Comparison of ENCODE assay signal across 28 cellular contexts in genomic region chr12:14289596-14289995, GRCh38.
DNase-seq lines count a peak whose midpoint lies in the region; FAIRE-seq and TF ChIP-seq lines count a peak whose summit lies in the region.
"Had no signal": no experiment of that assay in that cellular context is flagged by ENCODE, and none has a peak within 500 bp of the region (broad histone marks: within the 10 kb centered on the region; RNA-seq: fewer than 3 reads in every experiment).

No MANE protein-coding gene starts in this region.

- no peak overlapping the region for H2BK120ac ChIP-seq in trophoblast cell (ENCODE audit: insufficient read depth, low read length, poor library complexity)

- H2BK5ac ChIP-seq in trophoblast cell (ENCODE audit: low read depth, low read length, poor library complexity) = no peak overlapping the region

- no peaks in the 10 kb centered on the region for H3K27me3 Mint-ChIP-seq in progenitor cell of endocrine pancreas
- H3K27me3 Mint-ChIP-seq: B cell; CD8-positive, alpha-beta memory T cell had no signal

- no peak overlapping the region for H2AK5ac ChIP-seq in trophoblast cell (ENCODE audit: low read length)

- H3K27me3 ChIP-seq in mammary epithelial cell (ENCODE audit: insufficient read depth, low read length) (no peaks in the 10 kb centered on the region), breast epithelium (no peaks in the 10 kb centered on the region), trophoblast cell (ENCODE audit: insufficient read depth, low read length) (no peaks in the 10 kb centered on the region)

- TF ChIP-seq CTCF in mammary epithelial cell (conservative IDR thresholded peaks at IDR 0.05 in 1 of 2, IDR thresholded peaks at IDR 0.05 in 1 of 2; ENCODE audit: extremely low read depth in 1 of 2, insufficient read depth in 1 of 2, low read depth in 1 of 2, low read length in 2 of 2) = no peak
- TF ChIP-seq CTCF in breast epithelium (IDR thresholded peaks at IDR 0.05) = no peak
- no peak for TF ChIP-seq CTCF in epithelial cell of proximal tubule (conservative IDR thresholded peaks at IDR 0.05; ENCODE audit: low read depth, low read length)
- TF ChIP-seq CTCF in progenitor cell of endocrine pancreas (IDR thresholded peaks at IDR 0.05; ENCODE audit: unreplicated experiment) = no peak

- H2AFZ ChIP-seq in mammary epithelial cell (ENCODE audit: low read depth, low read length) (no peak overlapping the region), trophoblast cell (ENCODE audit: insufficient read depth, low read length, poor library complexity) (no peak overlapping the region)
- H2AFZ ChIP-seq: GM23248, PC-9 had no signal

- dilution Hi-C loops in mammary epithelial cell (cut with HindIII; ENCODE audit: low sequenced_read_pairs) = no loop called here

- CTCF ChIA-PET in mammary epithelial cell (lab: Charles Lee; ENCODE audit: low non-redundant PET) = no interaction called here

- no TSS peak for BruUV-seq in mammary epithelial cell (replicated peaks; lab: Mats Ljungman, UMichigan)

- no peak for FAIRE-seq in GM12892 (lab: Jason Lieb, UNC)
- FAIRE-seq: HTR-8/SVneo had no signal

- no peak overlapping the region for H3K4me3 Mint-ChIP-seq in progenitor cell of endocrine pancreas (ENCODE audit: low read depth)
- H3K4me3 Mint-ChIP-seq: CD14-positive monocyte; CD8-positive, alpha-beta memory T cell had no signal

- no peak overlapping the region for H3K23ac ChIP-seq in trophoblast cell (ENCODE audit: low read length)

- TF ChIP-seq POLR2A in breast epithelium (IDR thresholded peaks at IDR 0.05) = no peak
- TF ChIP-seq POLR2A in GM12892 (IDR thresholded peaks at IDR 0.05; ENCODE audit: low read depth, low read length) = no peak

- peaks cover under 1% of the 10 kb centered on the region for H3K4me1 Mint-ChIP-seq in progenitor cell of endocrine pancreas (ENCODE audit: low read depth)

- no peak overlapping the region for H3K4me2 ChIP-seq in mammary epithelial cell (ENCODE audit: insufficient read depth, low read depth, low read length)
- no peak overlapping the region for H3K4me2 ChIP-seq in trophoblast cell (ENCODE audit: low read length)
- H3K4me2 ChIP-seq: PC-9 had no signal

- no peak overlapping the region for H3K18ac ChIP-seq in trophoblast cell (ENCODE audit: low read length)

- DNase-seq in mammary epithelial cell (peak; percentile 8), breast epithelium (ENCODE audit: low spot score in 2 of 2) (no peak), epithelial cell of proximal tubule (ENCODE audit: low read depth) (peak; percentile 3), trophoblast cell (peak; percentile 39 to 82), globus pallidus (ENCODE audit: low spot score) (no peak), GM12892 (ENCODE audit: insufficient read length) (no peak), progenitor cell of endocrine pancreas (ENCODE audit: low spot score, unreplicated experiment) (no peak)
- DNase-seq: Calu3; CD8-positive, alpha-beta memory T cell; DMS79 treated with DMSO at 0.1 percent for 48 hours; GM23248; H7; KBM-7; MM.1S; NCI-H1417; NCI-H1694; NCI-H2029 treated with DMSO at 0.1 percent for 48 hours; NCI-H446 treated with DMSO at 0.1 percent for 48 hours; NCI-H526; NCI-H82; NK-92 treated with Interleukin-12 subunit alpha and Interleukin-12 subunit beta, amount 100 ng/mL, for 24 hours; PC-9; SHP77 had no signal

- H3K36me3 Mint-ChIP-seq in progenitor cell of endocrine pancreas (ENCODE audit: insufficient read depth) = peaks cover 3% of the 10 kb centered on the region

- WGBS in mammary epithelial cell (ENCODE audit: low coverage, missing lambda C conversion rate) = 100% methylated on average over 1 of the region's 1 CpG
- no CpG with 5 or more reads among the region's 1 CpG for WGBS in trophoblast cell (ENCODE audit: extremely low coverage, insufficient coverage, insufficient read length)

- no peaks in the 10 kb centered on the region for H3K36me3 ChIP-seq in mammary epithelial cell (ENCODE audit: insufficient read depth, low read length)
- H3K36me3 ChIP-seq in breast epithelium = no peaks in the 10 kb centered on the region
- H3K36me3 ChIP-seq in trophoblast cell (ENCODE audit: control insufficient read depth in 1 of 2, insufficient read depth in 2 of 2, low read length in 2 of 2) = no peaks in the 10 kb centered on the region

- H2BK12ac ChIP-seq in trophoblast cell (ENCODE audit: low read length) = no peak overlapping the region

- no peak overlapping the region for H3K9ac ChIP-seq in mammary epithelial cell (ENCODE audit: insufficient read depth, low read length)
- no peak overlapping the region for H3K9ac ChIP-seq in trophoblast cell (ENCODE audit: low read length)
- H3K9ac ChIP-seq: GM23248 had no signal

- H3K27ac Mint-ChIP-seq in progenitor cell of endocrine pancreas = no peak overlapping the region
- H3K27ac Mint-ChIP-seq: CD14-positive monocyte had no signal

- intact Hi-C loops in mammary epithelial cell (cut with micrococcal nuclease) = no loop called here
- intact Hi-C loops in breast epithelium (cut with DNase I; ENCODE audit: low total_unique reads) = no loop called here

- no peak overlapping the region for H4K91ac ChIP-seq in trophoblast cell (ENCODE audit: low read depth, low read length)

- H3K27ac ChIP-seq in mammary epithelial cell (ENCODE audit: insufficient read depth, low read depth, low read length) = no peak overlapping the region
- no peak overlapping the region for H3K27ac ChIP-seq in breast epithelium
- H3K27ac ChIP-seq in trophoblast cell (ENCODE audit: low read depth, low read length) = no peak overlapping the region
- H3K27ac ChIP-seq: 22Rv1, GM23248, PC-9, RWPE1 had no signal

- no peaks in the 10 kb centered on the region for H3K79me1 ChIP-seq in trophoblast cell (ENCODE audit: low read length)

- H3K4me1 ChIP-seq in mammary epithelial cell (ENCODE audit: insufficient read depth, low read length) = no peaks in the 10 kb centered on the region
- H3K4me1 ChIP-seq in breast epithelium = no peaks in the 10 kb centered on the region
- no peaks in the 10 kb centered on the region for H3K4me1 ChIP-seq in trophoblast cell (ENCODE audit: control insufficient read depth in 1 of 2, insufficient read depth in 2 of 2, low read length in 2 of 2)

- H4K20me1 ChIP-seq in mammary epithelial cell (ENCODE audit: insufficient read depth, low read length) = no peaks in the 10 kb centered on the region

- H3K9me3 ChIP-seq in mammary epithelial cell (replicated peaks; ENCODE audit: insufficient read depth, low read length) = no peaks in the 10 kb centered on the region
- peaks cover 0 to 5% of the 10 kb centered on the region in 2 donors for H3K9me3 ChIP-seq in breast epithelium
- H3K9me3 ChIP-seq in trophoblast cell (ENCODE audit: insufficient read depth, low read depth, low read length) = peaks cover 3% of the 10 kb centered on the region

- H3K14ac ChIP-seq in trophoblast cell (ENCODE audit: low read length) = no peak overlapping the region

- H3K4me3 ChIP-seq in mammary epithelial cell (replicated peaks in 1 of 3; ENCODE audit: insufficient read depth in 1 of 3, low read depth in 2 of 3, low read length in 3 of 3) (no peak overlapping the region), breast epithelium (no peak overlapping the region), epithelial cell of proximal tubule (ENCODE audit: low read depth, low read length) (no peak overlapping the region), trophoblast cell (ENCODE audit: low read depth, low read length) (no peak overlapping the region)
- H3K4me3 ChIP-seq: GM23248, PC-9 had no signal

- H3K79me2 ChIP-seq in mammary epithelial cell (ENCODE audit: insufficient read depth, low read length) = no peaks in the 10 kb centered on the region
- no peaks in the 10 kb centered on the region for H3K79me2 ChIP-seq in trophoblast cell (ENCODE audit: control insufficient read depth, insufficient read depth, low read length, poor library complexity)

- H4K8ac ChIP-seq in trophoblast cell (ENCODE audit: low read depth, low read length) = no peak overlapping the region

- no peak overlapping the region for H3K4ac ChIP-seq in trophoblast cell (ENCODE audit: low read depth, low read length)

- H4K12ac ChIP-seq in trophoblast cell (ENCODE audit: low read depth, low read length) = no peak overlapping the region

- H3K9me3 Mint-ChIP-seq in progenitor cell of endocrine pancreas (ENCODE audit: low read depth) = peaks cover 26% of the 10 kb centered on the region

- in situ Hi-C loops in mammary epithelial cell (cut with MboI; ENCODE audit: low sequenced_read_pairs in 2 of 2) = no loop called here

Comparison
In these comparisons a context has a peak if more than half of its experiments do, and no peak if none do; other contexts are left out.
1. DNase-seq: peak in mammary epithelial cell (single experiment), epithelial cell of proximal tubule (single experiment) and trophoblast cell (2 of 2); none in breast epithelium (0 of 2), globus pallidus (single experiment), GM12892 (single experiment) and progenitor cell of endocrine pancreas (single experiment).